ENCODE assay signal across 8 cellular contexts in the genomic region with DNA sequence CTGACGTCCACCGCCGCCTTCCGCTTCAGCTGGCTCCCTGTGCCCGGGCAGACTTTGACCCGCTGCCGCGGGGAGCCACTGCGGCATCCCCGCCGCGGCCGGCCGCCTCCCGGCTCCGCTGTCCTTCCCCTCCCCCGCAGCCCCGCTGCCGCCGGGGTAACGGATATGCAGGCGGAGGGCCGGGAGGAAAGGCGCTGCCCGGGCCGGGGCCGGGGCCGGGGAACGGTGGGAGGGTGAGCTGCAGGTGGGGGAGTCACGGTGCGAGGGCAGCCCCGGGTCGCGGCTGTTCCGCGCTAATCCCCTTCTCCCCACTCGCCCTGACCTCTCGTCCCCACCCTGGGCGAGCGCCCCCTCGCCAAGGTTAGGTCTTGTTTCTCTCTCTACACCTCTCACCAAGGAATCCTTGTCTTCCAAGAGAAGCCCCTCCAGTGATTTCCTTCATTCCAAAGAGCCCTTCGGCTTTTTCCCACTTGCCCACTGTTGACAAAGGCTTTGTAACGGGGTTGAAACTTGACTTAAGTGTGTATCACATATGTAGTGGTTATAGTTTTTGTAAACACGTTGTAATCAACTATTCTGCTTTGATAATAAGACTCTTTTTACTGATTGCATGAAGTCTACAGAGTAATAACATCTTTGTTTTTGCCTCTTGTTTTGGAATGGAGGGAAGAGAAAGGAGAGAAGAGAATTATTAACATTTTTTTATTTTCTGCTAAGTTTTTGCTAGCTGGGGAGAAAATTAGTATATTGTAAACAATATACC. TPM values are rescaled to one million over a fixed set of nuclear protein-coding genes. Genes with fewer than 3 reads are reported as not detected.
DNase-seq lines count a peak whose midpoint lies in the region; ATAC-seq lines count a peak whose summit lies in the region.

No MANE protein-coding gene starts in this region.

- H3K9me3 ChIP-seq in SJSA1 (replicated peaks) (no peaks in the 10 kb centered on the region), right cardiac atrium (ENCODE audit: control insufficient read depth, low read length) (no peaks in the 10 kb centered on the region)

- no peaks in the 10 kb centered on the region for H3K27me3 ChIP-seq in SJSA1 (replicated peaks)
- no peaks in the 10 kb centered on the region for H3K27me3 ChIP-seq in right cardiac atrium (ENCODE audit: control insufficient read depth, insufficient read depth)

- intact Hi-C loops in right cardiac atrium (cut with DNase I) = loop anchor here in 3 of 4 donors (10.0 kb wide), 1 partner anchor 98 kb away; no protein-coding TSS in a partner anchor
- intact Hi-C loops in sciatic nerve (cut with DNase I) = no loop called here
- intact Hi-C loops in posterior vena cava (cut with DNase I) = loop anchor here in 1 of 2 donors (10.0 kb wide), 1 partner anchor 98 kb away; no protein-coding TSS in a partner anchor

- ATAC-seq in GM19467 (IDR thresholded peaks at IDR 0.05; ENCODE audit: unreplicated experiment) (peak; percentile 32), HG03571 (IDR thresholded peaks at IDR 0.05; ENCODE audit: unreplicated experiment) (peak; percentile 35), right cardiac atrium (peak; percentile 70 to 81), sciatic nerve (peak; percentile 54)

- H3K4me3 ChIP-seq in SJSA1 (peak overlapping the region; percentile 94), right cardiac atrium (ENCODE audit: low read length) (peak overlapping the region; percentile 87)

- DNase-seq in DMS114 treated with DMSO at 0.1 percent for 48 hours (lab: John Stamatoyannopoulos, UW; ENCODE audit: unreplicated experiment) (peak; percentile 33), SJSA1 (ENCODE audit: low read depth in 1 of 2, low spot score in 2 of 2) (peak in 1 of 2 experiments; percentile 56), right cardiac atrium (peak in 2 of 3 donors; percentile 86 to 87), sciatic nerve (ENCODE audit: low spot score) (peak; percentile 78), posterior vena cava (ENCODE audit: low spot score) (no peak)

- H3K27ac ChIP-seq in SJSA1 (peak overlapping the region; percentile 50), adipose tissue (ENCODE audit: low read depth, low read length) (peak overlapping the region; percentile 17), right cardiac atrium (ENCODE audit: low read length) (peak overlapping the region; percentile 75)

- 0 to 2% (median 1%) methylated on average over 33 to 43 of the region's 44 CpGs for WGBS in adipose tissue, 3 donors
- WGBS in right cardiac atrium = under 1% methylated on average over 43 of the region's 44 CpGs

- H3K4me1 ChIP-seq in SJSA1 (replicated peaks) (no peaks in the 10 kb centered on the region; the same call in 1 of the 2 replicates), right cardiac atrium (ENCODE audit: control insufficient read depth, insufficient read depth, low read length) (peaks cover 3% of the 10 kb centered on the region)

- H3K36me3 ChIP-seq in SJSA1 = peaks cover 6% of the 10 kb centered on the region

RNA-seq across cellular contexts. Expression of a gene that starts 0.7 kb away (rescaled TPM):
- total RNA-seq in SJSA1 (2014; rRNA removed; shearing (Covaris generic)) = 8.6 and 19.6 TPM in 2 replicates
- polyA plus RNA-seq in adipose tissue = 1 to 10 TPM; 3.6 to 5.4 (median 5.1) TPM
- total RNA-seq in right cardiac atrium = 10 to 100 TPM; 22.9 to 33.4 (median 31.5) TPM
- 10.7 TPM for polyA plus RNA-seq in right cardiac atrium
- 19.9 TPM for total RNA-seq in sciatic nerve
- total RNA-seq in posterior vena cava = 10 to 100 TPM; 14.9 to 38.3 TPM

Comparison
In these comparisons a context has a peak if more than half of its experiments do, and no peak if none do; other contexts are left out.
1. H3K27ac ChIP-seq: peak in every context shown above with its lines; median percentile 75 in right cardiac atrium; 50 in SJSA1; 17 in adipose tissue.